28 cellular contexts compared by ENCODE assay signal in the genomic region with DNA sequence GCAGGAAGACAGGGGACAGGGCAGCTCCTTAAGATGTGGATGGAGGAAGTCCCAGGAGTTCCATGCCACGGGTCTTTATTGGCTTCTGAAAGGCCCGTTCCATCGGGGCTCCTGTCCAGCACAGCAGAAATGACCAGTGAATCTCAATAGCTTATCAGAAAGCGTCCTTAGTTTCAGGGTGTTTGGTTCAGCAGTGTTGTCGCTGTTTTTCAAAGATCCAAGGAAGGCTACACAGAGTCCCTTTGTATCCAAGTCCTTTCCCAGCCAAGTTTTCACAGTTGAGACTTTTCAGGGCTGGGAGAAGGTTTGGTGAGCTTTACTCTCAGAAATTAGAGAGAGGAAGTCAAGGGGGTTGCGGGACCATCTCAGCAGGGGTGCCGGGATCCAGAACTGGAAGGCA. TPM values are rescaled to one million over a fixed set of nuclear protein-coding genes. Genes with fewer than 3 reads are reported as not detected.
A peak's percentile ranks its signal among the peaks of the same experiment; 100 is the strongest.
DNase-seq lines count a peak whose midpoint lies in the region; ATAC-seq and TF ChIP-seq lines count a peak whose summit lies in the region.
"Had no signal": no experiment of that assay in that cellular context is flagged by ENCODE, and none has a peak within 500 bp of the region (broad histone marks: within the 10 kb centered on the region; RNA-seq: fewer than 3 reads in every experiment).

No MANE protein-coding gene starts in this region.

- no peak overlapping the region for H3K9ac ChIP-seq in mammary epithelial cell (ENCODE audit: insufficient read depth, low read length)

- H3K36me3 Mint-ChIP-seq in MCF 10A (ENCODE audit: insufficient read depth, unreplicated experiment): peaks cover 6% of the 10 kb centered on the region
- H3K36me3 Mint-ChIP-seq: CD14-positive monocyte, immature natural killer cell, naive B cell had no signal

- H3K27ac Mint-ChIP-seq in MCF 10A (ENCODE audit: low read depth, unreplicated experiment): no peak overlapping the region
- H3K27ac Mint-ChIP-seq: activated naive CD4-positive, alpha-beta T cell treated with anti-CD3 and anti-CD28 coated beads, Interleukin-2, amount 10 ng/mL, durations not matched to agents 7 days and 5 days; activated T-helper 1 cell treated with anti-CD3 and anti-CD28 coated beads, Interleukin-12 subunit alpha, Interleukin-12 subunit beta, Interleukin-2, Interleukin-4 antibody, amounts not matched to agents 30 ng/mL and 10 ng/mL and 1 ng/mL, durations not matched to agents 14 hours and 24 hours and 36 hours; CD14-positive monocyte; immature natural killer cell had no signal

- no peak for ATAC-seq in HG02884 (IDR thresholded peaks at IDR 0.05; ENCODE audit: unreplicated experiment)
- ATAC-seq: gastroesophageal sphincter, GM12878, left lobe of liver had no signal

- H4K20me1 ChIP-seq in mammary epithelial cell (ENCODE audit: insufficient read depth, low read length) (no peaks in the 10 kb centered on the region), osteoblast (ENCODE audit: insufficient read depth, low read length) (no peaks in the 10 kb centered on the region)

- TF ChIP-seq CTCF in mammary epithelial cell (conservative IDR thresholded peaks at IDR 0.05 in 1 of 2, IDR thresholded peaks at IDR 0.05 in 1 of 2; ENCODE audit: extremely low read depth in 1 of 2, insufficient read depth in 1 of 2, low read depth in 1 of 2, low read length in 2 of 2) (no peak), MCF 10A (IDR thresholded peaks at IDR 0.05; ENCODE audit: unreplicated experiment) (no peak), dorsolateral prefrontal cortex (IDR thresholded peaks at IDR 0.05 in 54 of 56, conservative IDR thresholded peaks at IDR 0.05 in 2 of 56; ENCODE audit: low read depth in 1 of 56, partially characterized antibody in 56 of 56) (no peak), osteoblast (IDR thresholded peaks at IDR 0.05; ENCODE audit: extremely low read depth, low read depth, low read length) (no peak), testis (IDR thresholded peaks at IDR 0.05) (no peak), prostate gland (IDR thresholded peaks at IDR 0.05) (no peak)

- H3K27ac ChIP-seq in mammary epithelial cell (ENCODE audit: insufficient read depth, low read depth, low read length) (no peak overlapping the region), dorsolateral prefrontal cortex (peak overlapping the region in 47 of 59 donors; percentile 6 to 86 (median 65)), osteoblast (ENCODE audit: low read depth, low read length) (no peak overlapping the region), testis (peak overlapping the region in 1 of 2 donors; percentile 45), prostate gland (no peak overlapping the region)
- H3K27ac ChIP-seq: 22Rv1, cardiac muscle cell, gastroesophageal sphincter, uterus had no signal

- H3K4me1 Mint-ChIP-seq in MCF 10A (ENCODE audit: insufficient read depth, unreplicated experiment): no peaks in the 10 kb centered on the region

- CTCF ChIA-PET in mammary epithelial cell (lab: Charles Lee; ENCODE audit: low non-redundant PET) (no interaction called here), MCF 10A (lab: Yijun Ruan, JAX) (no interaction called here)

- H3K4me3 ChIP-seq in mammary epithelial cell (replicated peaks in 1 of 3; ENCODE audit: insufficient read depth in 1 of 3, low read depth in 2 of 3, low read length in 3 of 3) (no peak overlapping the region), dorsolateral prefrontal cortex (peak overlapping the region in 34 of 59 donors; percentile 2 to 56 (median 28)), osteoblast (ENCODE audit: insufficient read depth, low read length) (peak overlapping the region; percentile 25), testis (no peak overlapping the region), prostate gland (no peak overlapping the region)
- H3K4me3 ChIP-seq: cardiac muscle cell, gastroesophageal sphincter, GM12878, uterus had no signal

- H3K4me2 ChIP-seq in mammary epithelial cell (ENCODE audit: insufficient read depth, low read depth, low read length) (no peak overlapping the region), osteoblast (ENCODE audit: insufficient read depth, low read length) (peak overlapping the region; percentile 60)

- H2AFZ ChIP-seq in mammary epithelial cell (ENCODE audit: low read depth, low read length): peak overlapping the region; percentile 64
- peak overlapping the region; percentile 93 for H2AFZ ChIP-seq in osteoblast (ENCODE audit: low read length)

- H3K36me3 ChIP-seq in mammary epithelial cell (ENCODE audit: insufficient read depth, low read length) (no peaks in the 10 kb centered on the region), osteoblast (ENCODE audit: insufficient read depth, low read length) (no peaks in the 10 kb centered on the region), testis (ENCODE audit: low read depth, missing control alignments) (no peaks in the 10 kb centered on the region), prostate gland (no peaks in the 10 kb centered on the region)
- H3K36me3 ChIP-seq: cardiac muscle cell, gastroesophageal sphincter, uterus had no signal

- no peak overlapping the region for H3K4me3 Mint-ChIP-seq in MCF 10A (ENCODE audit: unreplicated experiment)
- H3K4me3 Mint-ChIP-seq: activated naive CD4-positive, alpha-beta T cell treated with anti-CD3 and anti-CD28 coated beads, Interleukin-2, amount 10 ng/mL, durations not matched to agents 7 days and 5 days; activated T-helper 1 cell treated with anti-CD3 and anti-CD28 coated beads, Interleukin-12 subunit alpha, Interleukin-12 subunit beta, Interleukin-2, Interleukin-4 antibody, amounts not matched to agents 30 ng/mL and 10 ng/mL and 1 ng/mL, durations not matched to agents 14 hours and 24 hours and 36 hours; CD14-positive monocyte; immature natural killer cell had no signal

- H3K9me3 ChIP-seq in mammary epithelial cell (replicated peaks; ENCODE audit: insufficient read depth, low read length): no peaks in the 10 kb centered on the region
- no peaks in the 10 kb centered on the region for H3K9me3 ChIP-seq in osteoblast (ENCODE audit: low read depth, low read length)
- H3K9me3 ChIP-seq in testis: no peaks in the 10 kb centered on the region
- H3K9me3 ChIP-seq in prostate gland: no peaks in the 10 kb centered on the region
- H3K9me3 ChIP-seq: gastroesophageal sphincter, uterus had no signal

- H3K27me3 ChIP-seq in mammary epithelial cell (ENCODE audit: insufficient read depth, low read length): peaks cover 2% of the 10 kb centered on the region
- no peaks in the 10 kb centered on the region for H3K27me3 ChIP-seq in dorsolateral prefrontal cortex
- H3K27me3 ChIP-seq in osteoblast (ENCODE audit: insufficient read depth, low read length): peaks cover 3% of the 10 kb centered on the region
- no peaks in the 10 kb centered on the region for H3K27me3 ChIP-seq in testis
- no peaks in the 10 kb centered on the region for H3K27me3 ChIP-seq in prostate gland (replicated peaks; ENCODE audit: insufficient read depth)
- H3K27me3 ChIP-seq: cardiac muscle cell, uterus had no signal

- 31% methylated on average over 5 of the region's 7 CpGs for WGBS in mammary epithelial cell (ENCODE audit: low coverage, missing lambda C conversion rate)
- WGBS in testis, 2 donors: 74 to 77% methylated on average over 7 of the region's 7 CpGs
- 69% methylated on average over 7 of the region's 7 CpGs for WGBS in prostate gland

- no peak for DNase-seq in mammary epithelial cell
- no peak for DNase-seq in MCF 10A (ENCODE audit: unreplicated experiment)
- DNase-seq in dorsolateral prefrontal cortex: no peak
- no peak for DNase-seq in osteoblast (ENCODE audit: insufficient read length, low spot score, missing footprints)
- peak; percentile 45 for DNase-seq in testis
- no peak for DNase-seq in prostate gland (ENCODE audit: low spot score)
- no peak for DNase-seq in NCI-H510A treated with DMSO at 0.1 percent for 48 hours (lab: John Stamatoyannopoulos, UW)
- DNase-seq: activated CD4-positive, alpha-beta T cell treated with anti-CD3 and anti-CD28 coated beads, Interleukin-2, amount 50 U/mL, for 48 hours; activated CD8-positive, alpha-beta memory T cell treated with anti-CD3 and anti-CD28 coated beads, Interleukin-2, amount 50 U/mL, for 4 hours; activated naive CD4-positive, alpha-beta T cell treated with anti-CD3 and anti-CD28 coated beads, Interleukin-2, amount 10 ng/mL, durations not matched to agents 7 days and 5 days; cortex of kidney; GOT3; immature natural killer cell; naive B cell; NCI-H1092 treated with DMSO at 0.1 percent for 48 hours; NCI-H187 treated with DMSO at 0.1 percent for 48 hours; occipital lobe; retina; stimulated activated CD4-positive, alpha-beta T cell treated with anti-CD3 and anti-CD28 coated beads, Interleukin-2, amount 100 ng/mL, for 24 hours; uterus had no signal

- intact Hi-C loops in mammary epithelial cell (cut with micrococcal nuclease) (no loop called here), MCF 10A (cut with micrococcal nuclease) (no loop called here), dorsolateral prefrontal cortex (cut with DNase I) (no loop called here), testis (cut with DNase I; ENCODE audit: low total_unique reads) (no loop called here), prostate gland (cut with DNase I) (no loop called here)

- POLR2A ChIA-PET in MCF 10A (lab: Yijun Ruan, JAX): interaction anchor here (0.9 kb wide), 1 partner anchor 14 kb away, joined by 3 read pairs; no protein-coding TSS in a partner anchor

- TF ChIP-seq POLR2A in testis (IDR thresholded peaks at IDR 0.05) (no peak), prostate gland (IDR thresholded peaks at IDR 0.05) (no peak)

- no peaks in the 10 kb centered on the region for H3K27me3 Mint-ChIP-seq in MCF 10A (ENCODE audit: insufficient read depth, unreplicated experiment)

- H3K9me3 Mint-ChIP-seq in MCF 10A (ENCODE audit: unreplicated experiment): no peaks in the 10 kb centered on the region
- H3K9me3 Mint-ChIP-seq: activated naive CD4-positive, alpha-beta T cell treated with anti-CD3 and anti-CD28 coated beads, Interleukin-2, amount 10 ng/mL, durations not matched to agents 7 days and 5 days; activated T-helper 1 cell treated with anti-CD3 and anti-CD28 coated beads, Interleukin-12 subunit alpha, Interleukin-12 subunit beta, Interleukin-2, Interleukin-4 antibody, amounts not matched to agents 30 ng/mL and 10 ng/mL and 1 ng/mL, durations not matched to agents 14 hours and 24 hours and 36 hours; immature natural killer cell had no signal

- BruUV-seq in mammary epithelial cell (replicated peaks; lab: Mats Ljungman, UMichigan): no TSS peak
- no TSS peak for BruUV-seq in MCF 10A (replicated peaks; lab: Mats Ljungman, UMichigan)

- dilution Hi-C loops in mammary epithelial cell (cut with HindIII; ENCODE audit: low sequenced_read_pairs): no loop called here

- in situ Hi-C loops in mammary epithelial cell (cut with MboI; ENCODE audit: low sequenced_read_pairs in 2 of 2): no loop called here

- H3K79me2 ChIP-seq in mammary epithelial cell (ENCODE audit: insufficient read depth, low read length): no peaks in the 10 kb centered on the region
- H3K79me2 ChIP-seq in osteoblast (ENCODE audit: insufficient read depth, low read length): no peaks in the 10 kb centered on the region

- H3K4me1 ChIP-seq in mammary epithelial cell (ENCODE audit: insufficient read depth, low read length) (no peaks in the 10 kb centered on the region), osteoblast (ENCODE audit: insufficient read depth, low read length) (peaks cover 13% of the 10 kb centered on the region), testis (peaks cover 13% of the 10 kb centered on the region), prostate gland (replicated peaks) (no peaks in the 10 kb centered on the region)
- H3K4me1 ChIP-seq: uterus had no signal

RNA-seq across cellular contexts. Expression of a gene that starts 5.0 kb away (rescaled TPM):
- 10 to 100 TPM; 10.2 to 13.0 TPM for total RNA-seq in mammary epithelial cell
- polyA plus RNA-seq in mammary epithelial cell: 6.1 TPM
- 20.3 TPM for polyA minus RNA-seq in mammary epithelial cell
- total RNA-seq in MCF 10A (2022): 7.7 and 9.7 TPM in 2 replicates
- 10 to 100 TPM in 78 of 120 experiments, 1 to 10 TPM in 42; 5.8 to 15.6 (median 10.8) TPM for total RNA-seq in dorsolateral prefrontal cortex
- total RNA-seq in osteoblast: 13.0 and 13.4 TPM in 2 replicates
- total RNA-seq in testis: 10 to 100 TPM; 27.3 to 27.5 TPM
- polyA plus RNA-seq in testis (ENCODE audit: insufficient read depth, low read depth, low replicate concordance): 10.3 TPM
- 10 to 100 TPM in 1 of 2 donors, 1 to 10 TPM in 1; 9.4 to 17.1 TPM for total RNA-seq in prostate gland

Comparison
In these comparisons a context has a peak if more than half of its experiments do, and no peak if none do; other contexts are left out.
1. H3K27ac ChIP-seq: peak in dorsolateral prefrontal cortex (47 of 59); none in mammary epithelial cell (single experiment), osteoblast (single experiment) and prostate gland (0 of 2).
2. H3K4me3 ChIP-seq: peak in dorsolateral prefrontal cortex (34 of 59) and osteoblast (single experiment); none in mammary epithelial cell (0 of 3), testis (0 of 2) and prostate gland (0 of 2).